8 cellular contexts compared by ENCODE assay signal in genomic region chr16:19068237-19068815, GRCh38. TPM values are rescaled to one million over a fixed set of nuclear protein-coding genes. Genes with fewer than 3 reads are reported as not detected.
A peak's percentile ranks its signal among the peaks of the same experiment; 100 is the strongest.
DNase-seq lines count a peak whose midpoint lies in the region; ATAC-seq lines count a peak whose summit lies in the region.

No MANE protein-coding gene starts in this region.

- H3K4me3 Mint-ChIP-seq in IgD-negative memory B cell: peak overlapping the region; percentile 76 to 99 (median 96)
- H3K4me3 Mint-ChIP-seq in central memory CD8-positive, alpha-beta T cell: peak overlapping the region; percentile 87

- H3K4me1 ChIP-seq in ACC112 (ENCODE audit: control insufficient read depth, insufficient read depth, low read length, unreplicated experiment) (peaks cover 10% of the 10 kb centered on the region), muscle layer of duodenum (ENCODE audit: control insufficient read depth in 1 of 2, insufficient read depth in 2 of 2, low read length in 2 of 2) (peaks cover 8 to 17% of the 10 kb centered on the region in 2 donors)

- H3K4me1 Mint-ChIP-seq in IgD-negative memory B cell: peaks cover 8 to 14% (median 11%) of the 10 kb centered on the region in 3 donors
- H3K4me1 Mint-ChIP-seq in central memory CD8-positive, alpha-beta T cell: peaks cover 16% of the 10 kb centered on the region

- no peak for DNase-seq in central memory CD8-positive, alpha-beta T cell (ENCODE audit: low spot score in 2 of 2)

- peak overlapping the region; percentile 84 to 100 (median 96) for H3K27ac Mint-ChIP-seq in IgD-negative memory B cell
- peak overlapping the region; percentile 99 for H3K27ac Mint-ChIP-seq in central memory CD8-positive, alpha-beta T cell (ENCODE audit: low read depth)

- no peaks in the 10 kb centered on the region for H3K27me3 Mint-ChIP-seq in IgD-negative memory B cell
- H3K27me3 Mint-ChIP-seq in central memory CD8-positive, alpha-beta T cell: peaks cover 8% of the 10 kb centered on the region

- H3K4me3 ChIP-seq in ACC112 (ENCODE audit: low read depth, low read length) (peak overlapping the region; percentile 99), muscle layer of duodenum (ENCODE audit: low read depth in 1 of 2, low read length in 2 of 2) (peak overlapping the region; percentile 89 to 95)

- H2AFZ ChIP-seq in ACC112 (ENCODE audit: low read length, unreplicated experiment): peak overlapping the region; percentile 98

- H3K36me3 ChIP-seq in ACC112 (ENCODE audit: insufficient read depth, low read length): no peaks in the 10 kb centered on the region
- H3K36me3 ChIP-seq in muscle layer of duodenum (ENCODE audit: control insufficient read depth in 1 of 2, insufficient read depth in 2 of 2, low read length in 2 of 2): peaks cover under 1 to 25% of the 10 kb centered on the region in 2 donors

- H3K27ac ChIP-seq in ACC112 (ENCODE audit: low read depth, low read length): peak overlapping the region; percentile 96
- peak overlapping the region; percentile 93 for H3K27ac ChIP-seq in muscle layer of duodenum (ENCODE audit: low read length)

- peaks cover 6% of the 10 kb centered on the region for H3K36me3 Mint-ChIP-seq in IgD-negative memory B cell
- peaks cover 20% of the 10 kb centered on the region for H3K36me3 Mint-ChIP-seq in central memory CD8-positive, alpha-beta T cell (ENCODE audit: insufficient read depth)

- peaks cover 7% of the 10 kb centered on the region for H3K79me2 ChIP-seq in ACC112 (ENCODE audit: control insufficient read depth, insufficient read depth, low read length, unreplicated experiment)

- no peak for ATAC-seq in central memory CD8-positive, alpha-beta T cell (replicated peaks; ENCODE audit: extremely low read depth, poor library complexity, severe bottlenecking)
- ATAC-seq in HG03565 (IDR thresholded peaks at IDR 0.05; ENCODE audit: unreplicated experiment) (no peak), HG03159 (IDR thresholded peaks at IDR 0.05; ENCODE audit: unreplicated experiment) (no peak), HG02870 (IDR thresholded peaks at IDR 0.05; ENCODE audit: unreplicated experiment) (no peak), HG02938 (IDR thresholded peaks at IDR 0.05; ENCODE audit: unreplicated experiment) (no peak)

- no peaks in the 10 kb centered on the region for H3K9me3 Mint-ChIP-seq in IgD-negative memory B cell
- no peaks in the 10 kb centered on the region for H3K9me3 Mint-ChIP-seq in central memory CD8-positive, alpha-beta T cell

- H3K27me3 ChIP-seq in ACC112 (ENCODE audit: insufficient read depth, low read length): no peaks in the 10 kb centered on the region
- H3K27me3 ChIP-seq in muscle layer of duodenum (ENCODE audit: low read depth, low read length): no peaks in the 10 kb centered on the region

- no peaks in the 10 kb centered on the region for H3K9me3 ChIP-seq in muscle layer of duodenum (ENCODE audit: control insufficient read depth in 1 of 2, low read length in 2 of 2)

RNA-seq across cellular contexts. Expression of gene COQ7, which starts 0.9 kb away (rescaled TPM):
- 15.4 TPM for polyA plus RNA-seq in IgD-negative memory B cell

RNA-seq across cellular contexts. Expression of gene ITPRIPL2, which starts 45.4 kb away (rescaled TPM):
- 4.7 TPM for polyA plus RNA-seq in IgD-negative memory B cell
